8 cellular contexts compared by ENCODE assay signal in the genomic region with DNA sequence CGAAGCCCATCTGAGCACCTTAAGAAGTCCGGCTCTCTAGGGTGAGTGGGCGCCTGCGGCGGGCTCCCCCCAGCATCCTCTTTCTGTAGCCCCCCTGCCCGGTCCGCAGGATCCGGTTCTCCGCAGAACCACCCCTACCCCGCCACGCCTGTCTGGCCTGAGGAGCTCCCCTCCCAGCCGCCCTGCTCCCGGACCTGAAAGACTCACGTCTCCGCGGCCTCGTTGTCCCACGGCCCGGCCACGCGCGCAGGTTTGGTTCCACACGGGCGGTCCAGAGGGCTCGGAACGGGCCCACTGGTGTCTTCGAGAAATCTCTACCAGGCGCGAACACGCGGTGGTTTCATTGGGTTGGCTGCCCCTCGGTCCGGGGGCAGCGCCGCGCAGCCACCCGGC. TPM values are rescaled to one million over a fixed set of nuclear protein-coding genes. Genes with fewer than 3 reads are reported as not detected.
DNase-seq lines count a peak whose midpoint lies in the region; ATAC-seq and TF ChIP-seq lines count a peak whose summit lies in the region.

No MANE protein-coding gene starts in this region.

- no peaks in the 10 kb centered on the region for H3K27me3 Mint-ChIP-seq in endodermal cell (ENCODE audit: insufficient read depth)

- peak overlapping the region; percentile 95 for H3K4me3 Mint-ChIP-seq in endodermal cell

- H3K4me3 ChIP-seq in BJ (ENCODE audit: low read depth, low read length) (peak overlapping the region; percentile 77), MM.1S (ENCODE audit: low read length) (peak overlapping the region; percentile 96), endodermal cell (ENCODE audit: low read length) (peak overlapping the region; percentile 96), osteoblast (ENCODE audit: insufficient read depth, low read length) (peak overlapping the region; percentile 95)

- peak; percentile 18 for ATAC-seq in GM21447 (IDR thresholded peaks at IDR 0.05; ENCODE audit: unreplicated experiment)

- H3K79me2 ChIP-seq in MM.1S (ENCODE audit: low read length) (peaks cover 54% of the 10 kb centered on the region), osteoblast (ENCODE audit: insufficient read depth, low read length) (peaks cover 71% of the 10 kb centered on the region)

- H3K9me3 Mint-ChIP-seq in endodermal cell: no peaks in the 10 kb centered on the region

- no peak for TF ChIP-seq CTCF in BJ (IDR thresholded peaks at IDR 0.05; ENCODE audit: insufficient read depth, low read depth, low read length)
- TF ChIP-seq CTCF in MM.1S (IDR thresholded peaks at IDR 0.05; ENCODE audit: low read length): no peak
- no peak for TF ChIP-seq CTCF in endodermal cell (conservative IDR thresholded peaks at IDR 0.05)
- TF ChIP-seq CTCF in osteoblast (IDR thresholded peaks at IDR 0.05; ENCODE audit: extremely low read depth, low read depth, low read length): no peak

- no peaks in the 10 kb centered on the region for H3K27me3 ChIP-seq in BJ (ENCODE audit: control insufficient read depth, insufficient read depth, low read length)
- no peaks in the 10 kb centered on the region for H3K27me3 ChIP-seq in MM.1S (replicated peaks; ENCODE audit: insufficient read depth, low read length)
- H3K27me3 ChIP-seq in endodermal cell (ENCODE audit: control insufficient read depth, insufficient read depth, low read length, poor library complexity, severe bottlenecking): no peaks in the 10 kb centered on the region
- no peaks in the 10 kb centered on the region for H3K27me3 ChIP-seq in osteoblast (ENCODE audit: insufficient read depth, low read length)

- H3K4me2 ChIP-seq in MM.1S (ENCODE audit: low read depth, low read length) (peak overlapping the region; percentile 78), osteoblast (ENCODE audit: insufficient read depth, low read length) (peak overlapping the region; percentile 95)

- no peak for TF ChIP-seq POLR2A in erythroblast (IDR thresholded peaks at IDR 0.05; ENCODE audit: low read length)

- peak overlapping the region; percentile 98 for H2AFZ ChIP-seq in MM.1S (ENCODE audit: low read length)
- H2AFZ ChIP-seq in osteoblast (ENCODE audit: low read length): peak overlapping the region; percentile 93

- H3K9ac ChIP-seq in MM.1S (ENCODE audit: low read length): peak overlapping the region; percentile 96; the same call in 1 of the 2 replicates
- peak overlapping the region; percentile 98 for H3K9ac ChIP-seq in endodermal cell (ENCODE audit: extremely low read depth, low read length, poor library complexity, severe bottlenecking)

- H3K9me2 ChIP-seq in MM.1S (replicated peaks; ENCODE audit: insufficient read depth, low read length): no peaks in the 10 kb centered on the region

- peaks cover 1% of the 10 kb centered on the region for H3K36me3 ChIP-seq in BJ (ENCODE audit: control insufficient read depth, insufficient read depth, low read length)
- no peaks in the 10 kb centered on the region for H3K36me3 ChIP-seq in MM.1S (replicated peaks; ENCODE audit: insufficient read depth, low read length)
- peaks cover 22% of the 10 kb centered on the region for H3K36me3 ChIP-seq in endodermal cell (ENCODE audit: control insufficient read depth, insufficient read depth, low read length)
- H3K36me3 ChIP-seq in osteoblast (ENCODE audit: insufficient read depth, low read length): peaks cover 15% of the 10 kb centered on the region

- H3F3A ChIP-seq in MM.1S (ENCODE audit: insufficient read depth, low read length): 0 out of 2 replicates have a peak, but pooled peaks cover 3% of the 10 kb centered on the region

- no peak for DNase-seq in BJ (ENCODE audit: low read depth)
- no peak for DNase-seq in MM.1S
- DNase-seq in endodermal cell: no peak
- no peak for DNase-seq in osteoblast (ENCODE audit: insufficient read length, low spot score, missing footprints)
- DNase-seq in erythroblast (lab: John Stamatoyannopoulos, UW): no peak
- no peak for DNase-seq in NAMALWA (ENCODE audit: low spot score)
- no peak for DNase-seq in NCI-H69 (lab: John Stamatoyannopoulos, UW)

- peaks cover 20% of the 10 kb centered on the region for H3K4me1 Mint-ChIP-seq in endodermal cell

- H3K27ac ChIP-seq in MM.1S (ENCODE audit: low read length) (peak overlapping the region; percentile 98; the same call in 1 of the 2 replicates), endodermal cell (ENCODE audit: low read depth, low read length) (peak overlapping the region; percentile 99), osteoblast (ENCODE audit: low read depth, low read length) (peak overlapping the region; percentile 97)

- CTCF ChIA-PET in BJ (lab: Yijun Ruan, JAX): interaction anchor here (0.6 to 1.7 kb wide), 5 partner anchors 26 to 745 kb away, joined by 3 to 5 read pairs (median 4); no protein-coding TSS in a partner anchor

- H4K20me1 ChIP-seq in MM.1S (ENCODE audit: insufficient read depth, low read length) (no peaks in the 10 kb centered on the region; the same call in 1 of the 2 replicates), osteoblast (ENCODE audit: insufficient read depth, low read length) (peaks cover 46% of the 10 kb centered on the region)

- peak overlapping the region; percentile 85 for H3K27ac Mint-ChIP-seq in endodermal cell

- H3K4me1 ChIP-seq in MM.1S (ENCODE audit: low read length): peaks cover 12% of the 10 kb centered on the region; the same call in 1 of the 2 replicates
- H3K4me1 ChIP-seq in endodermal cell (ENCODE audit: control insufficient read depth, insufficient read depth, low read length): no peaks in the 10 kb centered on the region
- H3K4me1 ChIP-seq in osteoblast (ENCODE audit: insufficient read depth, low read length): peaks cover 20% of the 10 kb centered on the region

- H3K9me3 ChIP-seq in MM.1S (replicated peaks; ENCODE audit: insufficient read depth, low read length) (no peaks in the 10 kb centered on the region), endodermal cell (ENCODE audit: control insufficient read depth, low read length) (no peaks in the 10 kb centered on the region), osteoblast (ENCODE audit: low read depth, low read length) (no peaks in the 10 kb centered on the region)

- peaks cover 20% of the 10 kb centered on the region for H3K36me3 Mint-ChIP-seq in endodermal cell (ENCODE audit: low read depth)

- POLR2A ChIA-PET in BJ (lab: Charles Lee): no interaction called here

- WGBS in endodermal cell (ENCODE audit: insufficient coverage in 1 of 2, insufficient read length in 1 of 2), 2 experiments: 0% methylated on average over 8 to 37 of the region's 37 CpGs

RNA-seq across cellular contexts. Expression of gene SLC39A6, which starts 0.2 kb away (rescaled TPM):
- 99.2 and 116 TPM in 2 replicates for polyA plus RNA-seq in BJ (2011; rRNA removed)
- polyA minus RNA-seq in BJ (2011; rRNA and poly(A)+ RNA removed): 49.6 and 71.9 TPM in 2 replicates
- total RNA-seq in endodermal cell: 10 to 100 TPM; 25.7 to 34.1 TPM
- 108 TPM for polyA plus RNA-seq in endodermal cell (2013, experiment 1 of 2)
- 90.6 TPM for polyA plus RNA-seq in endodermal cell (2013, experiment 2 of 2)
- 133 and 144 TPM in 2 replicates for total RNA-seq in osteoblast

RNA-seq across cellular contexts. Expression of gene ELP2, which starts 0.8 kb away (rescaled TPM):
- polyA plus RNA-seq in BJ (2011; rRNA removed): 83.1 and 125 TPM in 2 replicates
- polyA minus RNA-seq in BJ (2011; rRNA and poly(A)+ RNA removed): 89.3 and 130 TPM in 2 replicates
- total RNA-seq in endodermal cell (100 to 1,000 TPM; 125 to 129 TPM), osteoblast (125 and 140 TPM in 2 replicates)
- 94.2 TPM for polyA plus RNA-seq in endodermal cell (2013, experiment 1 of 2)
- polyA plus RNA-seq in endodermal cell (2013, experiment 2 of 2): 79.5 TPM

RNA-seq across cellular contexts. Expression of gene MOCOS, which starts 58.4 kb away (rescaled TPM):
- 12.5 and 12.6 TPM in 2 replicates for polyA plus RNA-seq in BJ (2011; rRNA removed)
- 19.8 and 28.9 TPM in 2 replicates for polyA minus RNA-seq in BJ (2011; rRNA and poly(A)+ RNA removed)
- 1 to 10 TPM in 1 of 2 donors, under 1 TPM in 1; 0.51 to 1.4 TPM for total RNA-seq in endodermal cell
- 0.36 TPM for polyA plus RNA-seq in endodermal cell (2013, experiment 1 of 2)
- 0.75 TPM for polyA plus RNA-seq in endodermal cell (2013, experiment 2 of 2)
- 14.4 and 19.9 TPM in 2 replicates for total RNA-seq in osteoblast
